In the genomic region with DNA sequence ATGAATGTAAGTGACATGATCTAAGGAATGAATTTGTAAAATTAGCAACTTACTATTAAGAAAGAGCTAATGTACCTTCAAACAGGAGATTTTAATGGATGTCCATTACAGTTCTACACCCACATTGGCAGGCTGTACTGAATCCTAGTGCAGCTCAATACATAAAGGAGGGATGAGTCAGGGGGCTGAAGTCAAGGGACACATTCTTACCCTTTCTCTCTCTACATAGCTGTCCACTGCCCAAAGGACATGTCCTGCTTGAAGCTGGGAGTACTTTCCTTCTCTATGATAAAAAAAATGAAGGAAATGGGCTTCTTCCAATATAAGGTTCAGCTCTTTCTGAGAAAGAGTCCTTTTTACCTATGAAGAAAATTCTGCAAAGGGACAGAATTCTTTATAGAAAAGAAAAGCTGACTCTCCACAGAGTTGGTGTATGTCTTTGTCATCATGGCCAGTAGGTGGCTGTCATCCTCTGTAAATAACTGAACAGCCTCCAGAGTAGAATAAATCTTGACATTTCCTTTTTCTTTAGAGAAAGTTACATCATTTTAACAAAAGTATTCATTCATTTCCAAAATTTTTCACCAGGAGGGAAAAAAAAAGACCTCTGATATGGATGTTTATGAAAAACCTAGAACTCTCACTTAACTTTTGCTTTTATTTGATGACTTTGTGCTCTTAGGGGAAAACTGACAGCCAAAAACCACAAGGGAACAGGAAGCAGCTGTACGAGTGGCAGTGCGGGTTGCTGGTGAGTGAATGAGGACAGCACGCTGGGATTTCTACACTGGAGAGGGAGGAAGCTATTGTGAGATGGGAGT, we compare ENCODE assay signal across 8 cellular contexts. TPM values are rescaled to one million over a fixed set of nuclear protein-coding genes. Genes with fewer than 3 reads are reported as not detected.
DNase-seq lines count a peak whose midpoint lies in the region; ATAC-seq, FAIRE-seq and TF ChIP-seq lines count a peak whose summit lies in the region.

No MANE protein-coding gene starts in this region.

- H4K20me1 ChIP-seq in endothelial cell of umbilical vein (replicated peaks; ENCODE audit: control insufficient read depth, extremely low read depth, insufficient read depth, low read length): no peaks in the 10 kb centered on the region

- H3K4me3 ChIP-seq in endothelial cell of umbilical vein (replicated peaks in 1 of 3; ENCODE audit: insufficient read depth in 1 of 3, low read depth in 1 of 3, low read length in 3 of 3): no peak overlapping the region

- peak; percentile 29 to 48 for TF ChIP-seq CTCF in endothelial cell of umbilical vein (IDR thresholded peaks at IDR 0.05; ENCODE audit: extremely low read depth in 1 of 2, insufficient read depth in 1 of 2, low read depth in 1 of 2, low read length in 2 of 2)

- POLR2A ChIA-PET in endothelial cell of umbilical vein (lab: Charles Lee): interaction anchor here (0.7 kb wide), 1 partner anchor 549 kb away, joined by 3 read pairs; no protein-coding TSS in a partner anchor

- intact Hi-C loops in endothelial cell of umbilical vein (cut with micrococcal nuclease): loop anchor here (1.0 to 5.0 kb wide), 3 partner anchors 66 to 214 kb away; no protein-coding TSS in a partner anchor

- H3K36me3 ChIP-seq in endothelial cell of umbilical vein (ENCODE audit: control insufficient read depth in 2 of 2, extremely low read depth in 1 of 2, insufficient read depth in 2 of 2, low read length in 2 of 2): no peaks in the 10 kb centered on the region

- H3K27ac ChIP-seq in endothelial cell of umbilical vein (ENCODE audit: insufficient read depth, low read depth, low read length): no peak overlapping the region

- peaks cover 3% of the 10 kb centered on the region for H3K4me1 ChIP-seq in endothelial cell of umbilical vein (ENCODE audit: control insufficient read depth, extremely low read depth, insufficient read depth, low read length)

- ATAC-seq in GM19023 (IDR thresholded peaks at IDR 0.05; ENCODE audit: unreplicated experiment) (peak; percentile 76), HG03135 (IDR thresholded peaks at IDR 0.05; ENCODE audit: unreplicated experiment) (peak; percentile 74), HG02840 (IDR thresholded peaks at IDR 0.05; ENCODE audit: low FRiP score, unreplicated experiment) (no peak)

- CTCF ChIA-PET in endothelial cell of umbilical vein (lab: Charles Lee): interaction anchor here (0.7 to 4.7 kb wide), 25 partner anchors 10 to 538 kb away, joined by 3 to 63 read pairs (median 4); a partner anchor contains a TSS

- BruUV-seq in endothelial cell of umbilical vein (replicated peaks; lab: Mats Ljungman, UMichigan): no TSS peak

- H3K9me3 ChIP-seq in endothelial cell of umbilical vein (replicated peaks; ENCODE audit: control insufficient read depth, insufficient read depth, low read length): no peaks in the 10 kb centered on the region

- peak; percentile 63 for FAIRE-seq in endothelial cell of umbilical vein (lab: Jason Lieb, UNC)

- DNase-seq in DMS 273 (lab: John Stamatoyannopoulos, UW; ENCODE audit: unreplicated experiment) (peak; percentile 54), OCI-M1 (lab: John Stamatoyannopoulos, UW) (peak; percentile 78), endothelial cell of umbilical vein (ENCODE audit: low read depth, low spot score) (peak; percentile 79), myocyte (ENCODE audit: low read depth) (peak; percentile 78), OCI-M2 (lab: John Stamatoyannopoulos, UW; ENCODE audit: unreplicated experiment) (no peak)

- no peaks in the 10 kb centered on the region for H3K9me1 ChIP-seq in endothelial cell of umbilical vein (replicated peaks; ENCODE audit: control insufficient read depth, extremely low read depth, insufficient read depth, low read length)

- no peak overlapping the region for H3K9ac ChIP-seq in endothelial cell of umbilical vein (replicated peaks; ENCODE audit: extremely low read depth, insufficient read depth, low read length)

- peak overlapping the region; percentile 62 for H3K4me2 ChIP-seq in endothelial cell of umbilical vein (ENCODE audit: insufficient read depth, low read length)

- peaks cover 34 to 51% of the 10 kb centered on the region in 2 experiments for H3K27me3 ChIP-seq in endothelial cell of umbilical vein (ENCODE audit: control insufficient read depth in 2 of 2, insufficient read depth in 2 of 2, low read length in 2 of 2)

- no peaks in the 10 kb centered on the region for H3K79me2 ChIP-seq in endothelial cell of umbilical vein (ENCODE audit: control insufficient read depth, insufficient read depth, low read length)

- dilution Hi-C loops in endothelial cell of umbilical vein (cut with MboI; ENCODE audit: extremely low pct_ligation_motif_present, low sequenced_read_pairs): no loop called here

- no peak for TF ChIP-seq POLR2A in endothelial cell of umbilical vein (IDR thresholded peaks at IDR 0.05; ENCODE audit: low read depth, low read length)

- H2AFZ ChIP-seq in endothelial cell of umbilical vein (ENCODE audit: low read depth, low read length): no peak overlapping the region

TF ChIP-seq in endothelial cell of umbilical vein, 7 proteins besides CTCF, POLR2A, EP300 and RAD21:
- TF ChIP-seq EZH2 (IDR thresholded peaks at IDR 0.05; ENCODE audit: borderline replicate concordance, low read depth, low read length, severe bottlenecking) (peak; percentile 16), POLR2AphosphoS5 (IDR thresholded peaks at IDR 0.05; ENCODE audit: insufficient read depth, low read depth, low read length) (no peak), MYC (IDR thresholded peaks at IDR 0.05; ENCODE audit: low read depth, low read length) (no peak), GATA2 (IDR thresholded peaks at IDR 0.05; ENCODE audit: insufficient read depth, insufficient read length, low read depth, low read length) (no peak)
- TF ChIP-seq, protein P1, sequence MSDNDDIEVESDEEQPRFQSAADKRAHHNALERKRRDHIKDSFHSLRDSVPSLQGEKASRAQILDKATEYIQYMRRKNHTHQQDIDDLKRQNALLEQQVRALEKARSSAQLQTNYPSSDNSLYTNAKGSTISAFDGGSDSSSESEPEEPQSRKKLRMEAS (IDR thresholded peaks at IDR 0.05; ENCODE audit: insufficient read depth, insufficient read length): no peak

RNA-seq across cellular contexts. Expression of a gene that starts 13.1 kb away (rescaled TPM):
- total RNA-seq in endothelial cell of umbilical vein (not detected in 2 replicates), myocyte (not detected in 2 replicates)
- not detected in 2 replicates for polyA plus RNA-seq in endothelial cell of umbilical vein
- not detected in 2 replicates for polyA plus RNA-seq in endothelial cell of umbilical vein (2011; cell fraction: cytosol; rRNA removed)
- polyA plus RNA-seq in endothelial cell of umbilical vein (2011; cell fraction: nucleus; rRNA removed): not detected in 2 replicates
- polyA plus RNA-seq in endothelial cell of umbilical vein (2012): not detected in 2 replicates
- polyA minus RNA-seq in endothelial cell of umbilical vein: not detected in 2 replicates
- not detected for polyA minus RNA-seq in endothelial cell of umbilical vein (2011; cell fraction: cytosol; rRNA and poly(A)+ RNA removed)
- not detected in 2 replicates for polyA minus RNA-seq in endothelial cell of umbilical vein (2011; cell fraction: nucleus; rRNA and poly(A)+ RNA removed)
- polyA plus RNA-seq in myocyte (2012): not detected

RNA-seq across cellular contexts. Expression of a gene that starts 24.9 kb away (rescaled TPM):
- total RNA-seq in endothelial cell of umbilical vein (not detected in 2 replicates), myocyte (not detected in 2 replicates)
- polyA plus RNA-seq in endothelial cell of umbilical vein: not detected in 2 replicates
- not detected in 2 replicates for polyA plus RNA-seq in endothelial cell of umbilical vein (2011; cell fraction: cytosol; rRNA removed)
- not detected in 2 replicates for polyA plus RNA-seq in endothelial cell of umbilical vein (2011; cell fraction: nucleus; rRNA removed)
- not detected in 2 replicates for polyA plus RNA-seq in endothelial cell of umbilical vein (2012)
- polyA minus RNA-seq in endothelial cell of umbilical vein: not detected in 2 replicates
- not detected for polyA minus RNA-seq in endothelial cell of umbilical vein (2011; cell fraction: cytosol; rRNA and poly(A)+ RNA removed)
- polyA minus RNA-seq in endothelial cell of umbilical vein (2011; cell fraction: nucleus; rRNA and poly(A)+ RNA removed): not detected in 2 replicates
- polyA plus RNA-seq in myocyte (2012): not detected

RNA-seq across cellular contexts. Expression of a gene that starts 35.8 kb away (rescaled TPM):
- total RNA-seq in endothelial cell of umbilical vein: not detected in 2 replicates
- polyA plus RNA-seq in endothelial cell of umbilical vein: not detected in 2 replicates
- polyA plus RNA-seq in endothelial cell of umbilical vein (2011; cell fraction: cytosol; rRNA removed): not detected in 2 replicates
- not detected in 2 replicates for polyA plus RNA-seq in endothelial cell of umbilical vein (2011; cell fraction: nucleus; rRNA removed)
- not detected in 2 replicates for polyA plus RNA-seq in endothelial cell of umbilical vein (2012)
- not detected in 2 replicates for polyA minus RNA-seq in endothelial cell of umbilical vein
- polyA minus RNA-seq in endothelial cell of umbilical vein (2011; cell fraction: cytosol; rRNA and poly(A)+ RNA removed): not detected
- polyA minus RNA-seq in endothelial cell of umbilical vein (2011; cell fraction: nucleus; rRNA and poly(A)+ RNA removed): not detected in 2 replicates
- total RNA-seq in myocyte: not detected in 2 replicates
- polyA plus RNA-seq in myocyte (2012): not detected

RNA-seq across cellular contexts. Expression of a gene that starts 46.0 kb away (rescaled TPM):
- not detected in 2 replicates for total RNA-seq in endothelial cell of umbilical vein
- polyA plus RNA-seq in endothelial cell of umbilical vein: not detected in 2 replicates
- not detected in 2 replicates for polyA plus RNA-seq in endothelial cell of umbilical vein (2011; cell fraction: cytosol; rRNA removed)
- not detected in 2 replicates for polyA plus RNA-seq in endothelial cell of umbilical vein (2011; cell fraction: nucleus; rRNA removed)
- not detected in 2 replicates for polyA plus RNA-seq in endothelial cell of umbilical vein (2012)
- not detected in 2 replicates for polyA minus RNA-seq in endothelial cell of umbilical vein
- polyA minus RNA-seq in endothelial cell of umbilical vein (2011; cell fraction: cytosol; rRNA and poly(A)+ RNA removed): not detected
- polyA minus RNA-seq in endothelial cell of umbilical vein (2011; cell fraction: nucleus; rRNA and poly(A)+ RNA removed): not detected in 2 replicates
- not detected in 2 replicates for total RNA-seq in myocyte
- polyA plus RNA-seq in myocyte (2012): not detected

RNA-seq across cellular contexts. Expression of a gene that starts 50.9 kb away (rescaled TPM):
- not detected in 2 replicates for total RNA-seq in endothelial cell of umbilical vein
- not detected in 2 replicates for polyA plus RNA-seq in endothelial cell of umbilical vein
- not detected in 2 replicates for polyA plus RNA-seq in endothelial cell of umbilical vein (2011; cell fraction: cytosol; rRNA removed)
- polyA plus RNA-seq in endothelial cell of umbilical vein (2011; cell fraction: nucleus; rRNA removed): not detected in 2 replicates
- polyA plus RNA-seq in endothelial cell of umbilical vein (2012): not detected in 2 replicates
- polyA minus RNA-seq in endothelial cell of umbilical vein: not detected in 2 replicates
- not detected for polyA minus RNA-seq in endothelial cell of umbilical vein (2011; cell fraction: cytosol; rRNA and poly(A)+ RNA removed)
- polyA minus RNA-seq in endothelial cell of umbilical vein (2011; cell fraction: nucleus; rRNA and poly(A)+ RNA removed): not detected in 2 replicates
- total RNA-seq in myocyte: not detected in 2 replicates
- polyA plus RNA-seq in myocyte (2012): not detected
